Comparison of ENCODE assay signal across 13 cellular contexts in genomic region chr1:155649689-155650088, GRCh38. TPM values are rescaled to one million over a fixed set of nuclear protein-coding genes. Genes with fewer than 3 reads are reported as not detected.
DNase-seq lines count a peak whose midpoint lies in the region; ATAC-seq and TF ChIP-seq lines count a peak whose summit lies in the region.
"Had no signal": no experiment of that assay in that cellular context is flagged by ENCODE, and none has a peak within 500 bp of the region (broad histone marks: within the 10 kb centered on the region; RNA-seq: fewer than 3 reads in every experiment).

No MANE protein-coding gene starts in this region.

- H3K36me3 Mint-ChIP-seq in naive B cell (peaks cover 0 to 4% of the 10 kb centered on the region in 2 donors), GM23338 (ENCODE audit: low read depth) (no peaks in the 10 kb centered on the region; the same call in 2 of the 3 replicates)
- H3K36me3 Mint-ChIP-seq: CD8-positive, alpha-beta T cell had no signal

- in situ Hi-C loops in KBM-7 (cut with MboI; ENCODE audit: low pct_unique_long_range_greater_than_20kb, low sequenced_read_pairs) = no loop called here

- TF ChIP-seq CTCF in NB4 (IDR thresholded peaks at IDR 0.05; ENCODE audit: low read depth, low read length) = no peak
- no peak for TF ChIP-seq CTCF in GM23338 (conservative IDR thresholded peaks at IDR 0.05; ENCODE audit: low read depth in 2 of 2)
- TF ChIP-seq CTCF in prostate gland (IDR thresholded peaks at IDR 0.05) = no peak

- H3K27ac ChIP-seq in GM23338 (ENCODE audit: low read depth) (no peak overlapping the region), prostate gland (no peak overlapping the region)
- H3K27ac ChIP-seq: GM23248 had no signal

- no peaks in the 10 kb centered on the region for H3K9me3 ChIP-seq in prostate gland

- no peaks in the 10 kb centered on the region for H3K27me3 ChIP-seq in GM23338 (ENCODE audit: insufficient read depth)
- H3K27me3 ChIP-seq in prostate gland (replicated peaks; ENCODE audit: insufficient read depth) = no peaks in the 10 kb centered on the region

- H3K27ac Mint-ChIP-seq in naive B cell (no peak overlapping the region), GM23338 (no peak overlapping the region)
- H3K27ac Mint-ChIP-seq: B cell; CD8-positive, alpha-beta T cell; T-helper 1 cell treated with Interleukin-12 subunit alpha and Interleukin-12 subunit beta and Interleukin-4 antibody, amounts not matched to agents 30 μg/mL and 1 μg/mL, for 36 hours had no signal

- H3F3A ChIP-seq in GM23338 (replicated peaks; ENCODE audit: low read depth) = no peaks in the 10 kb centered on the region

- no peak overlapping the region for H3K4me2 ChIP-seq in GM23338

- no peaks in the 10 kb centered on the region; the same call in 1 of the 2 replicates for H4K20me1 ChIP-seq in GM23338 (replicated peaks; ENCODE audit: insufficient read depth)

- H3K4me3 Mint-ChIP-seq in naive B cell (no peak overlapping the region), GM23338 (no peak overlapping the region)
- H3K4me3 Mint-ChIP-seq: B cell; CD8-positive, alpha-beta T cell; T-helper 1 cell treated with Interleukin-12 subunit alpha and Interleukin-12 subunit beta and Interleukin-4 antibody, amounts not matched to agents 30 μg/mL and 1 μg/mL, for 36 hours had no signal

- ATAC-seq in naive B cell (ENCODE audit: low read depth in 2 of 2) = peak; percentile 40 to 46
- ATAC-seq in GM23338 = no peak
- ATAC-seq: CD8-positive, alpha-beta T cell had no signal

- DNase-seq in KBM-7 = peak; percentile 57
- DNase-seq in NB4 (ENCODE audit: low read depth) = peak; percentile 52
- peak; percentile 87 for DNase-seq in SKM-1 treated with dmso at 0.1 percent for 144 hours (lab: John Stamatoyannopoulos, UW; ENCODE audit: unreplicated experiment)
- peak; percentile 5 for DNase-seq in naive B cell
- DNase-seq in kidney tubule cell (ENCODE audit: low spot score) = no peak
- no peak for DNase-seq in GM23338 (ENCODE audit: low spot score)
- DNase-seq in prostate gland (ENCODE audit: low spot score) = no peak
- DNase-seq: CD8-positive, alpha-beta T cell; GM23248; NCI-H1092 treated with DMSO at 0.1 percent for 48 hours; NCI-H446 had no signal

- H3K4me3 ChIP-seq in NB4 (ENCODE audit: low read depth, low read length) (no peak overlapping the region), GM23338 (no peak overlapping the region), prostate gland (no peak overlapping the region)
- H3K4me3 ChIP-seq: GM23248 had no signal

- H3K4me1 ChIP-seq in GM23338 (ENCODE audit: insufficient read depth) = no peaks in the 10 kb centered on the region
- no peaks in the 10 kb centered on the region for H3K4me1 ChIP-seq in prostate gland (replicated peaks)

- intact Hi-C loops in prostate gland (cut with DNase I) = no loop called here

- H3K9me2 ChIP-seq in GM23338 (ENCODE audit: insufficient read depth) = 0 out of 2 replicates have a peak, but pooled peaks cover 4% of the 10 kb centered on the region

- H2AFZ ChIP-seq in GM23338 = no peak overlapping the region
- H2AFZ ChIP-seq: GM23248 had no signal

- H3K4me1 Mint-ChIP-seq in naive B cell (peaks cover 0 to 5% (median 5%) of the 10 kb centered on the region in 3 donors), GM23338 (peaks cover 2% of the 10 kb centered on the region; the same call in 2 of the 3 replicates)

- H3K27me3 Mint-ChIP-seq in naive B cell (peaks cover 0 to 5% (median 0%) of the 10 kb centered on the region in 3 donors), GM23338 (ENCODE audit: insufficient read depth, low read depth, poor library complexity) (peaks cover 4% of the 10 kb centered on the region)
- H3K27me3 Mint-ChIP-seq: B cell had no signal

- TF ChIP-seq POLR2A in NB4 (IDR thresholded peaks at IDR 0.05; ENCODE audit: extremely low read depth, insufficient read length) (no peak), prostate gland (IDR thresholded peaks at IDR 0.05) (no peak)

- no peaks in the 10 kb centered on the region for H3K79me2 ChIP-seq in GM23338 (replicated peaks; ENCODE audit: insufficient read depth)

- H3K36me3 ChIP-seq in GM23338 (ENCODE audit: insufficient read depth) (no peaks in the 10 kb centered on the region), prostate gland (no peaks in the 10 kb centered on the region)

- H3K9me3 Mint-ChIP-seq in naive B cell (peaks cover 0 to 5% (median 2%) of the 10 kb centered on the region in 7 donors), GM23338 (peaks cover 2% of the 10 kb centered on the region; the same call in 2 of the 3 replicates)
- H3K9me3 Mint-ChIP-seq: CD8-positive, alpha-beta T cell had no signal

TF ChIP-seq in GM23338, 12 proteins besides CTCF, POLR2A, EP300 and RAD21:
- TF ChIP-seq CREB1 (CRISPR knock-in tag; IDR thresholded peaks at IDR 0.05; ENCODE audit: low read depth) (no peak), NANOG (IDR thresholded peaks at IDR 0.05; ENCODE audit: borderline replicate concordance) (no peak), ZNF462 (CRISPR knock-in tag; IDR thresholded peaks at IDR 0.05) (no peak), POLR2AphosphoS5 (IDR thresholded peaks at IDR 0.05; ENCODE audit: low read depth) (no peak), ZNF114 (CRISPR knock-in tag; IDR thresholded peaks at IDR 0.05) (no peak), JUNB (IDR thresholded peaks at IDR 0.05; ENCODE audit: unreplicated experiment) (no peak)

RNA-seq across cellular contexts. Expression of gene YY1AP1, which starts 38.9 kb away (rescaled TPM):
- polyA plus RNA-seq in naive B cell (ENCODE audit: low read depth in 6 of 6) = 10 to 100 TPM; 26.7 to 56.1 (median 32.2) TPM
- 46.4 and 66.5 TPM in 2 replicates for total RNA-seq in GM23338 (2014; rRNA removed; shearing (Covaris generic))
- 18.8 and 21.2 TPM in 2 replicates for polyA plus RNA-seq in GM23338 (2016; fragmentation: Nextera tagmentation; extraction: Ambion mirVana)
- 100 to 1,000 TPM in 1 of 2 donors, 10 to 100 TPM in 1; 63.4 to 121 TPM for total RNA-seq in prostate gland

RNA-seq across cellular contexts. Expression of gene DAP3, which starts 39.2 kb away (rescaled TPM):
- 10 to 100 TPM; 65.6 to 87.5 (median 77.6) TPM for polyA plus RNA-seq in naive B cell (ENCODE audit: low read depth in 6 of 6)
- 56.0 and 90.1 TPM in 2 replicates for total RNA-seq in GM23338 (2014; rRNA removed; shearing (Covaris generic))
- 88.9 and 89.8 TPM in 2 replicates for polyA plus RNA-seq in GM23338 (2016; fragmentation: Nextera tagmentation; extraction: Ambion mirVana)
- 100 to 1,000 TPM; 139 to 151 TPM for total RNA-seq in prostate gland

RNA-seq across cellular contexts. Expression of gene MSTO1, which starts 39.7 kb away (rescaled TPM):
- polyA plus RNA-seq in naive B cell (ENCODE audit: low read depth in 6 of 6) (10 to 100 TPM in 4 of 6 donors, 1 to 10 TPM in 2; 4.8 to 24.8 (median 12.8) TPM), GM23338 (2016; fragmentation: Nextera tagmentation; extraction: Ambion mirVana) (42.2 and 43.5 TPM in 2 replicates)
- total RNA-seq in GM23338 (2014; rRNA removed; shearing (Covaris generic)) = 25.9 and 35.4 TPM in 2 replicates
- 10 to 100 TPM; 13.7 to 17.7 TPM for total RNA-seq in prostate gland

Comparison
In these comparisons a context has a peak if more than half of its experiments do, and no peak if none do; other contexts are left out.
1. DNase-seq: peak in KBM-7 (single experiment), NB4 (single experiment), SKM-1 treated with dmso at 0.1 percent for 144 hours (single experiment) and naive B cell (single experiment); none in kidney tubule cell (single experiment), GM23338 (single experiment) and prostate gland (single experiment).